In genomic region chr21:39385299-39386145, GRCh38 we compare ENCODE assay signal across 1 cellular context.
TF ChIP-seq lines count a peak whose summit lies in the region.

No MANE protein-coding gene starts in this region.

TF ChIP-seq in HepG2, 621 proteins besides CTCF, POLR2A, EP300 and RAD21 (continued from another document):
- TF ChIP-seq HMGXB3 (CRISPR knock-in tag; IDR thresholded peaks at IDR 0.05; ENCODE audit: borderline replicate concordance) (peak; percentile 86; the same call in 1 of the 2 replicates), NPAS2 (CRISPR knock-in tag; IDR thresholded peaks at IDR 0.05; ENCODE audit: borderline replicate concordance) (no peak), ZBTB4 (CRISPR knock-in tag; IDR thresholded peaks at IDR 0.05; ENCODE audit: borderline replicate concordance) (peak; percentile 83; the same call in 1 of the 2 replicates), ZNF772 (CRISPR knock-in tag; IDR thresholded peaks at IDR 0.05) (peak; percentile 72), PCBP1 (IDR thresholded peaks at IDR 0.05; ENCODE audit: borderline replicate concordance, low read depth, low read length) (0 out of 2 replicates have a peak, but pooled peaks have one; percentile 49), ZNF460 (CRISPR knock-in tag; IDR thresholded peaks at IDR 0.05; ENCODE audit: borderline replicate concordance) (no peak; the same call in 1 of the 2 replicates), CENPX (CRISPR knock-in tag; IDR thresholded peaks at IDR 0.05) (no peak), SUZ12 (IDR thresholded peaks at IDR 0.05; ENCODE audit: low read depth, low read length) (no peak), PBX2 (CRISPR knock-in tag; IDR thresholded peaks at IDR 0.05) (no peak), HNF1B (CRISPR knock-in tag; IDR thresholded peaks at IDR 0.05) (peak; percentile 89; the same call in 1 of the 2 replicates), E2F1 (CRISPR knock-in tag; IDR thresholded peaks at IDR 0.05) (peak; percentile 66; the same call in 1 of the 2 replicates), MED8 (CRISPR knock-in tag; IDR thresholded peaks at IDR 0.05; ENCODE audit: insufficient replicate concordance) (peak; percentile 79), FOXK2 (IDR thresholded peaks at IDR 0.05) (no peak), ZNF724P (CRISPR knock-in tag; IDR thresholded peaks at IDR 0.05; ENCODE audit: borderline replicate concordance) (no peak; the same call in 1 of the 2 replicates), HNRNPK (IDR thresholded peaks at IDR 0.05; ENCODE audit: low read depth, low read length, poor library complexity, severe bottlenecking) (no peak), AHDC1 (CRISPR knock-in tag; IDR thresholded peaks at IDR 0.05; ENCODE audit: borderline replicate concordance) (no peak), BORCS8-MEF2B (CRISPR knock-in tag; IDR thresholded peaks at IDR 0.05) (peak; percentile 55), ZNF567 (CRISPR knock-in tag; IDR thresholded peaks at IDR 0.05; ENCODE audit: borderline replicate concordance) (no peak), ZNF547 (CRISPR knock-in tag; IDR thresholded peaks at IDR 0.05) (no peak), KDM2A (CRISPR knock-in tag; IDR thresholded peaks at IDR 0.05; ENCODE audit: borderline replicate concordance, low read depth) (peak; percentile 83; the same call in 1 of the 2 replicates), SETDB1 (CRISPR knock-in tag; IDR thresholded peaks at IDR 0.05; ENCODE audit: borderline replicate concordance) (no peak), ZNF367 (CRISPR knock-in tag; IDR thresholded peaks at IDR 0.05; ENCODE audit: borderline replicate concordance) (no peak), ZNF510 (CRISPR knock-in tag; IDR thresholded peaks at IDR 0.05; ENCODE audit: low read depth) (0 out of 2 replicates have a peak, but pooled peaks have one; percentile 48), KAT8 (CRISPR knock-in tag; IDR thresholded peaks at IDR 0.05) (peak; percentile 64; the same call in 1 of the 2 replicates), GLI4 (CRISPR knock-in tag; IDR thresholded peaks at IDR 0.05; ENCODE audit: borderline replicate concordance) (0 out of 2 replicates have a peak, but pooled peaks have one; percentile 21), ZNF678 (CRISPR knock-in tag; IDR thresholded peaks at IDR 0.05) (no peak), TBX2 (CRISPR knock-in tag; IDR thresholded peaks at IDR 0.05; ENCODE audit: borderline replicate concordance) (peak; percentile 86; the same call in 1 of the 2 replicates)
TF ChIP-seq in HepG2: peak in this region for 240.
